Comparison of ENCODE assay signal across 12 cellular contexts in the genomic region with DNA sequence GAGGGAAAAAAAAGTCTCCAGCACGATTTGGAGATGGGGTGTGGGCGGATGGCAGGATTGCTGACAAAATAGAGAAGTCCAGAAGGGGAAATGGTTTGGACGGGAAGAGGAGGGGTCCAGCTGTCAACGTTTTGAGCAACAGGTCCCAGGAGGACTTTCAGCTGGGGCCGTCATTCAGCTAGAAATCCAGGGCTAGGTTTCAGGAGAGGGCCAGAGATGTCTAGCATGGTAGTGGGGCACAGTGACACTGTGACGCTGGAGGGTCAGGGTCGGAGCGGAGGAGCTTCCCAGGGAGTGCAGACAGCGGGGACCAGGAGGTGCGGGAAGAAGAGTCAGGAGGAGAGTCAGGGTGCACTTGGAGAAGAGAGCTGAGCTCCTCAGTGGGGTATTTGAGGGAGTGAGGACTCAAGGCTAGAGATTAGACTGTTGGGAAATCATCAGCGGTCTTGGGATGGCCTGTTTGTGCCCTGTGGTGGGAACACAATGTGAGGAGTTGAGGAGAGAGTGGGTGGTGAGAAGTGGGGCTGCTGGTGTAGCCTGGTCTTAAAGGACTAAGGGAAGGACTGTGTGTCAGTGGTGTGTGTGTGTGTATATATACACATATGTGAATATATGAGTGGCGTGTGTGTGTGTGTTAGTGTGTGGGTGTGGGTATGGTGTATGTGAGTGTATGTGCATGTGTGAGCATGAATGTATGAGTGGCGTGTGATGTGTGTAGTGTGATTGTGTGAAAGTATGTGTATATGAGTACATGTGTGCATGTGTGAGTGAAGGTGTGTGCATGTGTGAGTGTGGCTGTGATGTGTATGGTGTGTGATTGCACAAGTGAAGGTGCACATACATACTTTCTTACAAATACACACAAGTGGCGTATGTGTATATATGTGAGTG. TPM values are rescaled to one million over a fixed set of nuclear protein-coding genes. Genes with fewer than 3 reads are reported as not detected.
DNase-seq lines count a peak whose midpoint lies in the region; ATAC-seq and TF ChIP-seq lines count a peak whose summit lies in the region.
"Had no signal": no experiment of that assay in that cellular context is flagged by ENCODE, and none has a peak within 500 bp of the region (broad histone marks: within the 10 kb centered on the region; RNA-seq: fewer than 3 reads in every experiment).

No MANE protein-coding gene starts in this region.

- TF ChIP-seq RAD21 in SK-N-SH (IDR thresholded peaks at IDR 0.05; ENCODE audit: low read length), result no peak

- H3K27me3 ChIP-seq in BLaER1 treated with 17β-estradiol and CSF1 and Interleukin-3, amounts not matched to agents 10 nM and 100 nM, result no peaks in the 10 kb centered on the region
- no peaks in the 10 kb centered on the region for H3K27me3 ChIP-seq in SK-N-SH (ENCODE audit: insufficient read depth)
- H3K27me3 ChIP-seq in psoas muscle (ENCODE audit: insufficient read depth in 3 of 3, low read length in 2 of 3), result no peaks in the 10 kb centered on the region

- peaks cover 40 to 85% (median 78%) of the 10 kb centered on the region in 11 experiments; a peak in 21 of 22 replicates for H4K20me1 ChIP-seq in BLaER1 treated with 17β-estradiol and CSF1 and Interleukin-3, amounts not matched to agents 10 nM and 100 nM
- peaks cover 82% of the 10 kb centered on the region for H4K20me1 ChIP-seq in SK-N-SH (ENCODE audit: insufficient read depth)

- peak overlapping the region in 10 of 11 experiments; percentile 71 to 99 (median 90); a peak in 20 of 22 replicates for H3K27ac ChIP-seq in BLaER1 treated with 17β-estradiol and CSF1 and Interleukin-3, amounts not matched to agents 10 nM and 100 nM
- H3K27ac ChIP-seq in SK-N-SH (ENCODE audit: low read depth in 2 of 2, low read length in 1 of 2), result peak overlapping the region in 1 of 2 experiments; percentile 100; a peak in 2 of 4 replicates
- peak overlapping the region; percentile 100 for H3K27ac ChIP-seq in psoas muscle

- peak overlapping the region; percentile 91 to 100 (median 98) for H3K4me2 ChIP-seq in BLaER1 treated with 17β-estradiol and CSF1 and Interleukin-3, amounts not matched to agents 10 nM and 100 nM
- peak overlapping the region; percentile 100 for H3K4me2 ChIP-seq in SK-N-SH

- intact Hi-C loops in psoas muscle (cut with DNase I), result loop anchor here (5.0 kb wide), 2 partner anchors 32 to 68 kb away; a partner anchor contains a TSS

- no peak for DNase-seq in SK-N-SH
- DNase-seq in fibroblast of the aortic adventitia (ENCODE audit: low read depth), result no peak
- peak in 1 of 2 donors; percentile 60 for DNase-seq in psoas muscle
- no peak for DNase-seq in NCI-H1694 treated with DMSO at 0.1 percent for 48 hours (lab: John Stamatoyannopoulos, UW)
- no peak for DNase-seq in hepatic stellate cell (ENCODE audit: low spot score)
- DNase-seq: activated B cell treated with CpG ODN at 0.5 μM for 24 hours; activated naive CD8-positive, alpha-beta T cell treated with anti-CD3 and anti-CD28 coated beads, Interleukin-2, amount 50 U/mL, for 24 hours; hippocampal formation had no signal

- peaks cover 50 to 80% (median 62%) of the 10 kb centered on the region in 10 experiments for H3K4me1 ChIP-seq in BLaER1 treated with 17β-estradiol and CSF1 and Interleukin-3, amounts not matched to agents 10 nM and 100 nM
- peaks cover 18 to 52% of the 10 kb centered on the region in 2 experiments; a peak in 3 of 4 replicates for H3K4me1 ChIP-seq in SK-N-SH (ENCODE audit: control insufficient read depth in 1 of 2, insufficient read depth in 2 of 2, low read depth in 1 of 2, low read length in 1 of 2)
- H3K4me1 ChIP-seq in psoas muscle, result peaks cover 45% of the 10 kb centered on the region

- H3F3A ChIP-seq in SK-N-SH (replicated peaks; ENCODE audit: insufficient read depth), result peaks cover 50% of the 10 kb centered on the region

- no peak overlapping the region for H2AFZ ChIP-seq in SK-N-SH (ENCODE audit: low read depth)

- ATAC-seq in psoas muscle, result no peak
- no peak for ATAC-seq in GM21447 (IDR thresholded peaks at IDR 0.05; ENCODE audit: unreplicated experiment)
- no peak for ATAC-seq in HG02759 (IDR thresholded peaks at IDR 0.05; ENCODE audit: unreplicated experiment)

- POLR2A ChIA-PET in SK-N-SH (lab: Yijun Ruan, JAX), result interaction anchor here (0.6 kb wide), 1 partner anchor 739 kb away, joined by 5 read pairs; no protein-coding TSS in a partner anchor

- WGBS in SK-N-SH (ENCODE audit: low lambda C conversion rate), result 78% methylated on average over 14 of the region's 14 CpGs
- 53 to 65% (median 55%) methylated on average over 14 of the region's 14 CpGs for WGBS in psoas muscle, 3 donors

- peaks cover 23 to 86% (median 73%) of the 10 kb centered on the region in 11 experiments for H3K36me3 ChIP-seq in BLaER1 treated with 17β-estradiol and CSF1 and Interleukin-3, amounts not matched to agents 10 nM and 100 nM
- peaks cover 50 to 72% of the 10 kb centered on the region in 2 experiments for H3K36me3 ChIP-seq in SK-N-SH (replicated peaks in 1 of 2; ENCODE audit: control insufficient read depth in 1 of 2, insufficient read depth in 2 of 2, low read length in 1 of 2)
- H3K36me3 ChIP-seq in psoas muscle (ENCODE audit: insufficient read depth in 1 of 2, low read depth in 1 of 2), result peaks cover 22 to 58% of the 10 kb centered on the region in 2 donors

- H3K9me2 ChIP-seq in SK-N-SH, result no peaks in the 10 kb centered on the region

- H3K9me3 ChIP-seq in BLaER1 treated with 17β-estradiol and CSF1 and Interleukin-3, amounts not matched to agents 10 nM and 100 nM (replicated peaks in 1 of 11), result 0 out of 22 replicates have a peak, but pooled peaks cover 0 to 7% (median 0%) of the 10 kb centered on the region in 11 experiments
- no peaks in the 10 kb centered on the region for H3K9me3 ChIP-seq in SK-N-SH
- H3K9me3 ChIP-seq in psoas muscle, result no peaks in the 10 kb centered on the region

- no peak for TF ChIP-seq CTCF in SK-N-SH (IDR thresholded peaks at IDR 0.05)
- no peak for TF ChIP-seq CTCF in fibroblast of the aortic adventitia (IDR thresholded peaks at IDR 0.05; ENCODE audit: insufficient read depth, low read length)
- no peak for TF ChIP-seq CTCF in psoas muscle (IDR thresholded peaks at IDR 0.05)

- TF ChIP-seq EP300 in SK-N-SH (IDR thresholded peaks at IDR 0.05; ENCODE audit: borderline replicate concordance in 1 of 2, low read depth in 1 of 2, low read length in 1 of 2), result no peak

- H3K9ac ChIP-seq in BLaER1 treated with 17β-estradiol and CSF1 and Interleukin-3, amounts not matched to agents 10 nM and 100 nM, result peak overlapping the region; percentile 57 to 98 (median 92)
- H3K9ac ChIP-seq in SK-N-SH, result peak overlapping the region; percentile 99

- CTCF ChIA-PET in SK-N-SH (lab: Yijun Ruan, JAX), result interaction anchor here (0.8 to 2.8 kb wide), 3 partner anchors 32 to 574 kb away, joined by 3 to 13 read pairs (median 3); no protein-coding TSS in a partner anchor

- peaks cover 92% of the 10 kb centered on the region for H3K79me2 ChIP-seq in SK-N-SH (ENCODE audit: insufficient read depth)

- peak overlapping the region in 9 of 10 experiments; percentile 86 to 100 (median 96); a peak in 18 of 20 replicates for H3K4me3 ChIP-seq in BLaER1 treated with 17β-estradiol and CSF1 and Interleukin-3, amounts not matched to agents 10 nM and 100 nM
- H3K4me3 ChIP-seq in SK-N-SH (ENCODE audit: low read depth in 2 of 2, low read length in 1 of 2) (peak overlapping the region; percentile 79 to 99; a peak in 3 of 4 replicates), fibroblast of the aortic adventitia (ENCODE audit: low read depth, low read length) (peak overlapping the region; percentile 84), psoas muscle (peak overlapping the region; percentile 98)

TF ChIP-seq in SK-N-SH, 30 proteins besides CTCF, POLR2A, EP300 and RAD21:
- peak; percentile 3 for TF ChIP-seq POLR2AphosphoS5 (IDR thresholded peaks at IDR 0.05; ENCODE audit: low read depth, low read length)
- TF ChIP-seq GABPA (IDR thresholded peaks at IDR 0.05; ENCODE audit: low read depth), result no peak
- TF ChIP-seq, protein P1, sequence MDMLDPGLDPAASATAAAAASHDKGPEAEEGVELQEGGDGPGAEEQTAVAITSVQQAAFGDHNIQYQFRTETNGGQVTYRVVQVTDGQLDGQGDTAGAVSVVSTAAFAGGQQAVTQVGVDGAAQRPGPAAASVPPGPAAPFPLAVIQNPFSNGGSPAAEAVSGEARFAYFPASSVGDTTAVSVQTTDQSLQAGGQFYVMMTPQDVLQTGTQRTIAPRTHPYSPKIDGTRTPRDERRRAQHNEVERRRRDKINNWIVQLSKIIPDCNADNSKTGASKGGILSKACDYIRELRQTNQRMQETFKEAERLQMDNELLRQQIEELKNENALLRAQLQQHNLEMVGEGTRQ (IDR thresholded peaks at IDR 0.05; ENCODE audit: borderline replicate concordance, low read depth, low read length), result no peak
- no peak for TF ChIP-seq MEF2A (IDR thresholded peaks at IDR 0.05; ENCODE audit: borderline replicate concordance, low read depth)
- TF ChIP-seq NRF1 (IDR thresholded peaks at IDR 0.05; ENCODE audit: low read depth, low read length), result no peak

RNA-seq across cellular contexts. Expression of a gene that starts 3.8 kb away (rescaled TPM):
- polyA plus RNA-seq in SK-N-SH (2012; rRNA removed) (124 and 271 TPM in 2 replicates), psoas muscle (100 to 1,000 TPM in 1 of 3 donors, 10 to 100 TPM in 2; 34.4 to 215 (median 57.6) TPM)
- 159 and 266 TPM in 2 replicates for polyA plus RNA-seq in SK-N-SH (2012; cell fraction: cytosol; rRNA removed)
- polyA plus RNA-seq in SK-N-SH (2012; cell fraction: nucleus; rRNA removed), result 593 and 733 TPM in 2 replicates
- total RNA-seq in fibroblast of the aortic adventitia (ENCODE audit: low replicate concordance) (41.6 and 48.4 TPM in 2 replicates), psoas muscle (100 to 1,000 TPM in 2 of 4 donors, 10 to 100 TPM in 2; 60.4 to 134 (median 96.0) TPM)

RNA-seq across cellular contexts. Expression of a gene that starts 22.5 kb away (rescaled TPM):
- 43.6 and 50.1 TPM in 2 replicates for polyA plus RNA-seq in SK-N-SH (2012; rRNA removed)
- 22.3 and 35.7 TPM in 2 replicates for polyA plus RNA-seq in SK-N-SH (2012; cell fraction: cytosol; rRNA removed)
- 47.8 and 56.9 TPM in 2 replicates for polyA plus RNA-seq in SK-N-SH (2012; cell fraction: nucleus; rRNA removed)
- total RNA-seq in fibroblast of the aortic adventitia (ENCODE audit: low replicate concordance), result 3.2 and 4.0 TPM in 2 replicates
- total RNA-seq in psoas muscle, result 1 to 10 TPM in 1 of 4 donors, under 1 TPM in 3; 0.25 to 1.0 (median 0.61) TPM
- polyA plus RNA-seq in psoas muscle, result under 1 TPM; 0.13 to 0.27 (median 0.21) TPM
- total RNA-seq: activated B cell treated with CpG ODN at 0.5 μM for 24 hours had no signal

RNA-seq across cellular contexts. Expression of a gene that starts 23.7 kb away (rescaled TPM):
- polyA plus RNA-seq in SK-N-SH (2012; rRNA removed) (0.26 and 0.49 TPM in 2 replicates), psoas muscle (under 1 TPM in 2 of 3 donors, not detected in 1; 0.07 to 0.12 TPM)
- 0.19 and 0.28 TPM in 2 replicates for polyA plus RNA-seq in SK-N-SH (2012; cell fraction: cytosol; rRNA removed)
- polyA plus RNA-seq in SK-N-SH (2012; cell fraction: nucleus; rRNA removed), result 0.64 and 1.0 TPM in 2 replicates
- total RNA-seq in fibroblast of the aortic adventitia (ENCODE audit: low replicate concordance) (not detected in 2 replicates), psoas muscle (under 1 TPM in 2 of 4 donors, not detected in 2; 0.28 to 0.38 TPM)
- total RNA-seq: activated B cell treated with CpG ODN at 0.5 μM for 24 hours had no signal

RNA-seq across cellular contexts. Expression of a gene that starts 58.3 kb away (rescaled TPM):
- 0.10 TPM in 1 of 2 replicates, not detected in the other for polyA plus RNA-seq in SK-N-SH (2012; rRNA removed)
- polyA plus RNA-seq in SK-N-SH (2012; cell fraction: cytosol; rRNA removed), result 0.05 and 0.10 TPM in 2 replicates
- polyA plus RNA-seq in SK-N-SH (2012; cell fraction: nucleus; rRNA removed), result 0.18 and 0.27 TPM in 2 replicates
- not detected in 2 replicates for total RNA-seq in fibroblast of the aortic adventitia (ENCODE audit: low replicate concordance)
- total RNA-seq in psoas muscle, result not detected
- polyA plus RNA-seq in psoas muscle, result not detected
- total RNA-seq: activated B cell treated with CpG ODN at 0.5 μM for 24 hours, pulmonary artery endothelial cell had no signal
